Comparison of ENCODE assay signal across 9 cellular contexts in genomic region chr4:42282081-42282901, GRCh38.
DNase-seq lines count a peak whose midpoint lies in the region; ATAC-seq and TF ChIP-seq lines count a peak whose summit lies in the region.
"Had no signal": no experiment of that assay in that cellular context is flagged by ENCODE, and none has a peak within 500 bp of the region (broad histone marks: within the 10 kb centered on the region; RNA-seq: fewer than 3 reads in every experiment).

No MANE protein-coding gene starts in this region.

- in situ Hi-C loops in astrocyte of the spinal cord (cut with HindIII; ENCODE audit: low sequenced_read_pairs), result no loop called here

- no peaks in the 10 kb centered on the region for H3K9me3 Mint-ChIP-seq in activated naive CD8-positive, alpha-beta T cell treated with anti-CD3 and anti-CD28 coated beads, Interleukin-2, amount 10 ng/mL, durations not matched to agents 7 days and 5 days
- no peaks in the 10 kb centered on the region for H3K9me3 Mint-ChIP-seq in activated naive CD8-positive, alpha-beta T cell treated with anti-CD3 and anti-CD28 coated beads for 36 hours

- DNase-seq in activated naive CD8-positive, alpha-beta T cell treated with anti-CD3 and anti-CD28 coated beads, Interleukin-2, amount 10 ng/mL, durations not matched to agents 7 days and 5 days, result no peak
- no peak for DNase-seq in activated naive CD8-positive, alpha-beta T cell treated with anti-CD3 and anti-CD28 coated beads for 36 hours
- DNase-seq in HPDE6-E6E7 (ENCODE audit: extremely low spot score) (peak; percentile 44), NCI-H82 treated with DMSO at 0.1 percent for 48 hours (lab: John Stamatoyannopoulos, UW; ENCODE audit: unreplicated experiment) (peak; percentile 61), astrocyte of the spinal cord (ENCODE audit: low read depth, low spot score) (peak; percentile 77), hypothalamus (lab: John Stamatoyannopoulos, UW) (peak in 28 of 51 donors; percentile 2 to 78 (median 27))

- H3K27me3 ChIP-seq in skeletal muscle satellite cell (ENCODE audit: control insufficient read depth, insufficient read depth, low read length), result peaks cover 5% of the 10 kb centered on the region

- H3K4me2 ChIP-seq in skeletal muscle satellite cell (ENCODE audit: low read length), result peak overlapping the region; percentile 37

- H3K9ac ChIP-seq in skeletal muscle satellite cell (ENCODE audit: low read depth, low read length), result no peak overlapping the region

- peaks cover 16% of the 10 kb centered on the region for H3K27me3 Mint-ChIP-seq in activated naive CD8-positive, alpha-beta T cell treated with anti-CD3 and anti-CD28 coated beads, Interleukin-2, amount 10 ng/mL, durations not matched to agents 7 days and 5 days
- H3K27me3 Mint-ChIP-seq in activated naive CD8-positive, alpha-beta T cell treated with anti-CD3 and anti-CD28 coated beads for 36 hours, result peaks cover 24% of the 10 kb centered on the region

- H3K4me3 ChIP-seq in astrocyte of the spinal cord (ENCODE audit: low read depth, low read length) (no peak overlapping the region), skeletal muscle satellite cell (ENCODE audit: low read length) (no peak overlapping the region)
- H3K4me3 ChIP-seq: skin epidermis had no signal

- H3K4me1 Mint-ChIP-seq in activated naive CD8-positive, alpha-beta T cell treated with anti-CD3 and anti-CD28 coated beads, Interleukin-2, amount 10 ng/mL, durations not matched to agents 7 days and 5 days, result peaks cover 7% of the 10 kb centered on the region
- H3K4me1 Mint-ChIP-seq in activated naive CD8-positive, alpha-beta T cell treated with anti-CD3 and anti-CD28 coated beads for 36 hours, result peaks cover 8% of the 10 kb centered on the region

- H3K9me3 ChIP-seq in skeletal muscle satellite cell (replicated peaks; ENCODE audit: low read length), result no peaks in the 10 kb centered on the region

- H3K36me3 ChIP-seq in skeletal muscle satellite cell (ENCODE audit: insufficient read depth, low read length), result no peaks in the 10 kb centered on the region

- peak; percentile 68 for ATAC-seq in activated naive CD8-positive, alpha-beta T cell treated with anti-CD3 and anti-CD28 coated beads, Interleukin-2, amount 10 ng/mL, durations not matched to agents 7 days and 5 days (ENCODE audit: low read depth)
- peak; percentile 82 for ATAC-seq in GM21529 (IDR thresholded peaks at IDR 0.05; ENCODE audit: unreplicated experiment)

- H3K4me1 ChIP-seq in skeletal muscle satellite cell (ENCODE audit: control insufficient read depth, insufficient read depth, low read length), result no peaks in the 10 kb centered on the region

- peak; percentile 66 for TF ChIP-seq CTCF in astrocyte of the spinal cord (IDR thresholded peaks at IDR 0.05; ENCODE audit: low read depth, low read length)

- no peak overlapping the region for H3K4me3 Mint-ChIP-seq in activated naive CD8-positive, alpha-beta T cell treated with anti-CD3 and anti-CD28 coated beads, Interleukin-2, amount 10 ng/mL, durations not matched to agents 7 days and 5 days
- no peak overlapping the region for H3K4me3 Mint-ChIP-seq in activated naive CD8-positive, alpha-beta T cell treated with anti-CD3 and anti-CD28 coated beads for 36 hours

- no peaks in the 10 kb centered on the region for H3K36me3 Mint-ChIP-seq in activated naive CD8-positive, alpha-beta T cell treated with anti-CD3 and anti-CD28 coated beads, Interleukin-2, amount 10 ng/mL, durations not matched to agents 7 days and 5 days
- no peaks in the 10 kb centered on the region for H3K36me3 Mint-ChIP-seq in activated naive CD8-positive, alpha-beta T cell treated with anti-CD3 and anti-CD28 coated beads for 36 hours

- no peak overlapping the region for H3K27ac Mint-ChIP-seq in activated naive CD8-positive, alpha-beta T cell treated with anti-CD3 and anti-CD28 coated beads, Interleukin-2, amount 10 ng/mL, durations not matched to agents 7 days and 5 days
- H3K27ac Mint-ChIP-seq in activated naive CD8-positive, alpha-beta T cell treated with anti-CD3 and anti-CD28 coated beads for 36 hours, result no peak overlapping the region

- POLR2A ChIA-PET in activated naive CD8-positive, alpha-beta T cell treated with anti-CD3 and anti-CD28 coated beads, Interleukin-2, amount 10 ng/mL, durations not matched to agents 7 days and 5 days (lab: Charles Lee), result no interaction called here

Comparison
In these comparisons a context has a peak if more than half of its experiments do, and no peak if none do; other contexts are left out.
1. DNase-seq: peak in HPDE6-E6E7 (single experiment), NCI-H82 treated with DMSO at 0.1 percent for 48 hours (single experiment), astrocyte of the spinal cord (single experiment) and hypothalamus (28 of 51); none in activated naive CD8-positive, alpha-beta T cell treated with anti-CD3 and anti-CD28 coated beads, Interleukin-2, amount 10 ng/mL, durations not matched to agents 7 days and 5 days (single experiment) and activated naive CD8-positive, alpha-beta T cell treated with anti-CD3 and anti-CD28 coated beads for 36 hours (single experiment).